9 cellular contexts compared by ENCODE assay signal in the genomic region with DNA sequence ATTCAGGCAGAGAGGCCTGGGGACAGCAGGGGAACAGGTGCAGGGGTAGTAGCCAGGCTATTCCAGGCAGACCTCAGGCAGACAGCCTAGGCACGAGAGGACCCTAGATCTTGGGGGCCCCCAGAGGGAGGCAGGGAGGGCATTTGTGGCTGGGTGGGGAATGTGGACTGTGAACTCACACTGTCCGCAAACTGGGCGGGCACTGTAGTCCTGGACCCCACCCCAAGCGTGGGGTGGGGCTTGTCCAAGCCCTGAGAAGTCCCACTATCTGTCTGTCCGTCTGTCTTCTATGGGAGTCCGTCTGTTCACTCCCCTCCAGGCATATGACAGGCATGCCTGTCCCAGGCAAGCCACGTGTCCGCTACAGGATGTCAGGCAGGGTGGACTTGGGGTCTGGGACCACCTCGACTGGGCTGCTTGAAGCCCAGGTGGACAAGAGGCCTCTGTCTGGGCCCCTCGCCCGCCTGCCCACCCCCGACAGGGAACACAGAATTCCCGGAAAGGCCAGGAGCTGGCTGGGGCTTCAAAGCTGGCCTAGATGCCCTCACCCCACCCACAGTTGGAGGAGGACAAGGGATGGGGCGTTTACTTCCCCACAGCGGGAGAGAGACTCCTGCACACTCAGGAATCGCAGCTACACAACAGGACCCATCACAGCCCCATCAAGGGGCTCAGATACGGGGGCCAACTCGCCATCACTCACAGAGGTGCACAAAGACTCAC. TPM values are rescaled to one million over a fixed set of nuclear protein-coding genes. Genes with fewer than 3 reads are reported as not detected.
DNase-seq lines count a peak whose midpoint lies in the region; ATAC-seq and TF ChIP-seq lines count a peak whose summit lies in the region.
"Had no signal": no experiment of that assay in that cellular context is flagged by ENCODE, and none has a peak within 500 bp of the region (broad histone marks: within the 10 kb centered on the region; RNA-seq: fewer than 3 reads in every experiment).

A gene (minus strand): TSS at position 151 of the 723 bp plus-strand sequence. CDS start 2,336 bp downstream, outside the sequence.

- H3K9me3 ChIP-seq in adrenal gland (replicated peaks in 1 of 3): no peaks in the 10 kb centered on the region

- H3K9ac ChIP-seq in rectal smooth muscle tissue (ENCODE audit: low read length): no peak within 1 kb of the TSS

- H3K4me3 ChIP-seq in GM12865 (ENCODE audit: low read depth, low read length) (peak within 1 kb of the TSS; percentile 85), fibroblast of the aortic adventitia (ENCODE audit: low read depth, low read length) (peak within 1 kb of the TSS; percentile 25), rectal smooth muscle tissue (ENCODE audit: low read length) (peak within 1 kb of the TSS; percentile 42), adrenal gland (peak within 1 kb of the TSS in 1 of 4 donors; percentile 38)

- H3K4me3 Mint-ChIP-seq in T-helper 1 cell treated with Interleukin-12 subunit alpha and Interleukin-12 subunit beta and Interleukin-4 antibody, amounts not matched to agents 30 μg/mL and 1 μg/mL, for 36 hours: peak within 1 kb of the TSS; percentile 95
- H3K4me3 Mint-ChIP-seq in osteocyte (ENCODE audit: unreplicated experiment): no peak within 1 kb of the TSS

- H3K36me3 ChIP-seq in rectal smooth muscle tissue (ENCODE audit: control insufficient read depth, insufficient read depth, low read length): no peaks in the 10 kb centered on the region
- no peaks in the 10 kb centered on the region for H3K36me3 ChIP-seq in adrenal gland (replicated peaks in 1 of 2)

- H3K27ac ChIP-seq in rectal smooth muscle tissue (ENCODE audit: low read depth, low read length): no peak within 1 kb of the TSS
- no peak within 1 kb of the TSS for H3K27ac ChIP-seq in adrenal gland

- ATAC-seq in HG03039 (IDR thresholded peaks at IDR 0.05; ENCODE audit: unreplicated experiment) (no peak), GM19328 (IDR thresholded peaks at IDR 0.05; ENCODE audit: unreplicated experiment) (no peak)

- DNase-seq in GM12865 (ENCODE audit: low read depth) (no peak), fibroblast of the aortic adventitia (ENCODE audit: low read depth) (no peak), adrenal gland (no peak), osteocyte (ENCODE audit: extremely low spot score, unreplicated experiment) (no peak)
- DNase-seq: midbrain had no signal

- TF ChIP-seq POLR2A in adrenal gland (IDR thresholded peaks at IDR 0.05): no peak

- peaks cover 31% of the 10 kb centered on the region for H3K4me1 Mint-ChIP-seq in T-helper 1 cell treated with Interleukin-12 subunit alpha and Interleukin-12 subunit beta and Interleukin-4 antibody, amounts not matched to agents 30 μg/mL and 1 μg/mL, for 36 hours (ENCODE audit: low read depth)
- peaks cover 25% of the 10 kb centered on the region for H3K4me1 Mint-ChIP-seq in osteocyte (ENCODE audit: unreplicated experiment)

- no peaks in the 10 kb centered on the region for H3K9me3 Mint-ChIP-seq in T-helper 1 cell treated with Interleukin-12 subunit alpha and Interleukin-12 subunit beta and Interleukin-4 antibody, amounts not matched to agents 30 μg/mL and 1 μg/mL, for 36 hours
- no peaks in the 10 kb centered on the region for H3K9me3 Mint-ChIP-seq in osteocyte (ENCODE audit: unreplicated experiment)

- H3K36me3 Mint-ChIP-seq in T-helper 1 cell treated with Interleukin-12 subunit alpha and Interleukin-12 subunit beta and Interleukin-4 antibody, amounts not matched to agents 30 μg/mL and 1 μg/mL, for 36 hours (ENCODE audit: low read depth): peaks cover 12% of the 10 kb centered on the region
- H3K36me3 Mint-ChIP-seq in osteocyte (ENCODE audit: unreplicated experiment): no peaks in the 10 kb centered on the region

- TF ChIP-seq CTCF in GM12865 (IDR thresholded peaks at IDR 0.05; ENCODE audit: insufficient read depth, low read depth, low read length, missing control alignments) (no peak), fibroblast of the aortic adventitia (IDR thresholded peaks at IDR 0.05; ENCODE audit: insufficient read depth, low read length) (no peak), adrenal gland (IDR thresholded peaks at IDR 0.05) (no peak), osteocyte (IDR thresholded peaks at IDR 0.05) (no peak)

- 79 to 89% (median 82%) methylated on average over 12 to 18 of the region's 18 CpGs; no CpG with 5 or more reads in 1 of the 4 donors for WGBS in adrenal gland, 4 donors

- H3K27me3 ChIP-seq in rectal smooth muscle tissue (ENCODE audit: control insufficient read depth, insufficient read depth, low read length) (no peaks in the 10 kb centered on the region), adrenal gland (no peaks in the 10 kb centered on the region)

- H3K4me1 ChIP-seq in rectal smooth muscle tissue (ENCODE audit: control insufficient read depth, insufficient read depth, low read length) (no peaks in the 10 kb centered on the region), adrenal gland (replicated peaks in 1 of 2) (no peaks in the 10 kb centered on the region)

- peak within 1 kb of the TSS; percentile 93 for H3K27ac Mint-ChIP-seq in T-helper 1 cell treated with Interleukin-12 subunit alpha and Interleukin-12 subunit beta and Interleukin-4 antibody, amounts not matched to agents 30 μg/mL and 1 μg/mL, for 36 hours
- H3K27ac Mint-ChIP-seq in osteocyte (ENCODE audit: unreplicated experiment): no peak within 1 kb of the TSS

- H3K27me3 Mint-ChIP-seq in T-helper 1 cell treated with Interleukin-12 subunit alpha and Interleukin-12 subunit beta and Interleukin-4 antibody, amounts not matched to agents 30 μg/mL and 1 μg/mL, for 36 hours (ENCODE audit: low read depth): no peaks in the 10 kb centered on the region
- H3K27me3 Mint-ChIP-seq in osteocyte (ENCODE audit: unreplicated experiment): no peaks in the 10 kb centered on the region

- intact Hi-C loops in adrenal gland (cut with DNase I): no loop called here

RNA-seq across cellular contexts. Expression of the gene that starts here (rescaled TPM):
- 10.2 and 97.0 TPM in 2 replicates for total RNA-seq in fibroblast of the aortic adventitia (ENCODE audit: low replicate concordance)
- total RNA-seq in adrenal gland: 1 to 10 TPM in 7 of 8 donors, under 1 TPM in 1; 0.85 to 6.6 (median 4.6) TPM
- 1 to 10 TPM; 3.7 to 6.2 (median 6.0) TPM for polyA plus RNA-seq in adrenal gland
- total RNA-seq in osteocyte: not detected in 2 replicates
